Comparison of ENCODE assay signal across 30 cellular contexts in the genomic region with DNA sequence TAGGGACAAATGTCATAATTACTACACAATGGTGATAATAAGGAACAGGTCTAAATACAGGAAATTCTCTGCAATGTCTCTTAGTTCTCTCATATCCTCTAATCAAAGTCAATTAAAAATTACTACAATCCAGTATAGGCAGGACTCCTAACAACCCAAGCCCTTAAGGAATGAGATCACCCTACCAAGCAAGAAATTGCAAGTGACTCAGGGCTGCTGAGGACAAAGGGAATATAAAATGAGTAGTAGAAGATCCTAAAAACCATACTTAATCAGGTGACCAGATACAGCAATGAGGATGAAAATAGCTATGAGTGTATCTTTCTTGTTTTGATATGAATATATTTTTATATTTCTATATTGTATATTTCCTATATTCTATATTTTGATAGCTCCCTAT.
"Had no signal": no experiment of that assay in that cellular context is flagged by ENCODE, and none has a peak within 500 bp of the region (broad histone marks: within the 10 kb centered on the region; RNA-seq: fewer than 3 reads in every experiment).

No MANE protein-coding gene starts in this region.

- H3K4me3 ChIP-seq: PC-9, SJCRH30, SK-N-MC had no signal

- ATAC-seq: Panc1, Right ventricle myocardium inferior, SK-N-SH treated with all-trans-retinoic acid at 6 μM for 48 hours had no signal

- DNase-seq: Karpas-422, MM.1S, MV-4-11, NCI-H1092, NCI-H1105, NCI-H1417 treated with DMSO at 0.1 percent for 48 hours, NCI-H1436 treated with DMSO at 0.1 percent for 48 hours, NCI-H1694 treated with DMSO at 0.1 percent for 48 hours, NCI-H187 treated with DMSO at 0.1 percent for 48 hours, NCI-H2029, NCI-H2171 treated with DMSO at 0.1 percent for 48 hours, NCI-H2227 treated with DMSO at 0.1 percent for 48 hours, NCI-H345, NCI-H446, NCI-H510A treated with DMSO at 0.1 percent for 48 hours, NCI-H526, NCI-H69, NCI-H748 treated with DMSO at 0.1 percent for 48 hours, NCI-H82, PC-9, SHP77, SIG-M5, SJCRH30 had no signal

- H3K36me3 ChIP-seq: SJCRH30 had no signal

- H3K4me1 ChIP-seq: SJCRH30 had no signal

- FAIRE-seq: RCC 7860 had no signal

- H3K27me3 ChIP-seq: SJCRH30 had no signal

- H3K27ac ChIP-seq: KMS-11, PC-9, RWPE1, SJCRH30, SK-N-MC had no signal
